ENCODE assay signal across 22 cellular contexts in genomic region chr9:133707761-133708122, GRCh38. TPM values are rescaled to one million over a fixed set of nuclear protein-coding genes. Genes with fewer than 3 reads are reported as not detected.
DNase-seq lines count a peak whose midpoint lies in the region; ATAC-seq and TF ChIP-seq lines count a peak whose summit lies in the region.
"Had no signal": no experiment of that assay in that cellular context is flagged by ENCODE, and none has a peak within 500 bp of the region (broad histone marks: within the 10 kb centered on the region; RNA-seq: fewer than 3 reads in every experiment).

No MANE protein-coding gene starts in this region.

- no peak overlapping the region for H2BK12ac ChIP-seq in neuronal stem cell (ENCODE audit: low read length)

- H3K27ac Mint-ChIP-seq in activated T-helper 2 cell treated with anti-CD3 and anti-CD28 coated beads, Interferon-gamma antibody, Interleukin-2, Interleukin-4, amounts not matched to agents 10 μg/mL and 5 μg/mL and 100 μg/mL, durations not matched to agents 14 hours and 24 hours and 36 hours: no peak overlapping the region
- H3K27ac Mint-ChIP-seq: type B pancreatic cell had no signal

- no peaks in the 10 kb centered on the region for H3K36me3 ChIP-seq in BE2C
- H3K36me3 ChIP-seq in H7 (replicated peaks; ENCODE audit: control insufficient read depth, insufficient read depth, low read length): no peaks in the 10 kb centered on the region
- no peaks in the 10 kb centered on the region for H3K36me3 ChIP-seq in heart left ventricle
- H3K36me3 ChIP-seq in neuronal stem cell (replicated peaks in 1 of 2; ENCODE audit: control insufficient read depth in 2 of 2, insufficient read depth in 2 of 2, low read length in 2 of 2): no peaks in the 10 kb centered on the region

- no peak for ATAC-seq in heart left ventricle
- ATAC-seq in GM21576 (IDR thresholded peaks at IDR 0.05; ENCODE audit: unreplicated experiment): no peak
- ATAC-seq: body of pancreas, foreskin keratinocyte had no signal

- no peak overlapping the region for H2BK120ac ChIP-seq in neuronal stem cell (ENCODE audit: low read depth, low read length)

- no peak overlapping the region for H4K8ac ChIP-seq in neuronal stem cell (ENCODE audit: low read depth, low read length)

- H3K4me1 Mint-ChIP-seq in activated T-helper 2 cell treated with anti-CD3 and anti-CD28 coated beads, Interferon-gamma antibody, Interleukin-2, Interleukin-4, amounts not matched to agents 10 μg/mL and 5 μg/mL and 100 μg/mL, durations not matched to agents 14 hours and 24 hours and 36 hours (ENCODE audit: low read depth): no peaks in the 10 kb centered on the region

- H3K27me3 ChIP-seq in BE2C (no peaks in the 10 kb centered on the region), H7 (ENCODE audit: control insufficient read depth, insufficient read depth, low read length) (no peaks in the 10 kb centered on the region), heart left ventricle (peaks cover 0 to 26% (median 10%) of the 10 kb centered on the region in 9 donors), neuronal stem cell (ENCODE audit: control insufficient read depth in 3 of 3, insufficient read depth in 3 of 3, low read depth in 1 of 3, low read length in 3 of 3) (no peaks in the 10 kb centered on the region)
- H3K27me3 ChIP-seq: body of pancreas, pancreas had no signal

- H3K27ac ChIP-seq in heart left ventricle (peak overlapping the region in 8 of 12 donors; percentile 0 to 61 (median 52)), neuronal stem cell (replicated peaks; ENCODE audit: low read length) (no peak overlapping the region)
- H3K27ac ChIP-seq: foreskin keratinocyte, KMS-11, pancreas had no signal

- 74 to 84% (median 80%) methylated on average over 10 of the region's 10 CpGs for WGBS in heart left ventricle, 4 donors
- WGBS in neuronal stem cell (ENCODE audit: extremely low coverage in 2 of 2, insufficient read length in 2 of 2, insufficient replicate concordance in 1 of 2), 2 donors: no CpG with 5 or more reads among the region's 10 CpGs

- H3K4ac ChIP-seq in neuronal stem cell (ENCODE audit: low read length): no peak overlapping the region

- peak overlapping the region; percentile 4 for H2AK5ac ChIP-seq in neuronal stem cell (ENCODE audit: low read depth, low read length)

- no peak overlapping the region for H3K9ac ChIP-seq in neuronal stem cell (ENCODE audit: low read depth, low read length, poor library complexity)
- H3K9ac ChIP-seq: KMS-11 had no signal

- H3K4me3 Mint-ChIP-seq in activated T-helper 2 cell treated with anti-CD3 and anti-CD28 coated beads, Interferon-gamma antibody, Interleukin-2, Interleukin-4, amounts not matched to agents 10 μg/mL and 5 μg/mL and 100 μg/mL, durations not matched to agents 14 hours and 24 hours and 36 hours (ENCODE audit: low read depth): no peak overlapping the region
- H3K4me3 Mint-ChIP-seq: CD8-positive, alpha-beta memory T cell; type B pancreatic cell had no signal

- no peak for TF ChIP-seq POLR2A in heart left ventricle (IDR thresholded peaks at IDR 0.05)

- no peaks in the 10 kb centered on the region for H3K36me3 Mint-ChIP-seq in activated T-helper 2 cell treated with anti-CD3 and anti-CD28 coated beads, Interferon-gamma antibody, Interleukin-2, Interleukin-4, amounts not matched to agents 10 μg/mL and 5 μg/mL and 100 μg/mL, durations not matched to agents 14 hours and 24 hours and 36 hours (ENCODE audit: low read depth)
- H3K36me3 Mint-ChIP-seq: CD8-positive, alpha-beta memory T cell; type B pancreatic cell had no signal

- H3K14ac ChIP-seq in neuronal stem cell (ENCODE audit: low read length): no peak overlapping the region

- H3K27me3 Mint-ChIP-seq in activated T-helper 2 cell treated with anti-CD3 and anti-CD28 coated beads, Interferon-gamma antibody, Interleukin-2, Interleukin-4, amounts not matched to agents 10 μg/mL and 5 μg/mL and 100 μg/mL, durations not matched to agents 14 hours and 24 hours and 36 hours (ENCODE audit: low read depth): peaks cover 3% of the 10 kb centered on the region
- H3K27me3 Mint-ChIP-seq: CD8-positive, alpha-beta memory T cell; type B pancreatic cell had no signal

- H3K4me1 ChIP-seq in BE2C (peaks cover 31% of the 10 kb centered on the region), heart left ventricle (peaks cover 0 to 32% (median 9%) of the 10 kb centered on the region in 12 donors), neuronal stem cell (ENCODE audit: control insufficient read depth in 2 of 2, insufficient read depth in 1 of 2, low read depth in 1 of 2, low read length in 2 of 2) (peaks cover 3 to 6% of the 10 kb centered on the region in 2 donors)
- H3K4me1 ChIP-seq: body of pancreas, foreskin keratinocyte, pancreas had no signal

- TF ChIP-seq CTCF in BE2C (IDR thresholded peaks at IDR 0.05; ENCODE audit: low read depth, low read length): no peak
- TF ChIP-seq CTCF in heart left ventricle (IDR thresholded peaks at IDR 0.05): no peak

- no peak overlapping the region for H2BK5ac ChIP-seq in neuronal stem cell (ENCODE audit: low read length)

- no peak overlapping the region for H2BK15ac ChIP-seq in neuronal stem cell (ENCODE audit: low read length)

- H3K18ac ChIP-seq in neuronal stem cell (ENCODE audit: low read length): no peak overlapping the region

- intact Hi-C loops in heart left ventricle (cut with DNase I): no loop called here
- intact Hi-C loops in activated T-helper 2 cell treated with anti-CD3 and anti-CD28 coated beads, Interferon-gamma antibody, Interleukin-2, Interleukin-4, amounts not matched to agents 10 μg/mL and 5 μg/mL and 100 μg/mL, durations not matched to agents 14 hours and 24 hours and 36 hours (cut with micrococcal nuclease): no loop called here

- H3K4me3 ChIP-seq in BE2C (ENCODE audit: low read depth, low read length) (no peak overlapping the region), H7 (ENCODE audit: insufficient read depth, low read depth, low read length) (no peak overlapping the region), heart left ventricle (no peak overlapping the region), neuronal stem cell (ENCODE audit: low read length in 2 of 2) (no peak overlapping the region)
- H3K4me3 ChIP-seq: body of pancreas, pancreas had no signal

- no peak overlapping the region for H3K4me2 ChIP-seq in neuronal stem cell (ENCODE audit: insufficient read depth, low read length, poor library complexity, severe bottlenecking)
- H3K4me2 ChIP-seq: KMS-11 had no signal

- H3K79me1 ChIP-seq in neuronal stem cell (ENCODE audit: low read depth, low read length): peaks cover 2% of the 10 kb centered on the region

- no peak overlapping the region for H2AFZ ChIP-seq in neuronal stem cell (ENCODE audit: low read length)

- H3K9me3 ChIP-seq in BE2C (no peaks in the 10 kb centered on the region), heart left ventricle (no peaks in the 10 kb centered on the region), neuronal stem cell (replicated peaks in 1 of 2; ENCODE audit: control insufficient read depth in 2 of 2, insufficient read depth in 1 of 2, low read depth in 1 of 2, low read length in 2 of 2) (no peaks in the 10 kb centered on the region)
- H3K9me3 ChIP-seq: body of pancreas, pancreas had no signal

- no peaks in the 10 kb centered on the region for H3K9me3 Mint-ChIP-seq in activated T-helper 2 cell treated with anti-CD3 and anti-CD28 coated beads, Interferon-gamma antibody, Interleukin-2, Interleukin-4, amounts not matched to agents 10 μg/mL and 5 μg/mL and 100 μg/mL, durations not matched to agents 14 hours and 24 hours and 36 hours
- H3K9me3 Mint-ChIP-seq: CD8-positive, alpha-beta memory T cell; type B pancreatic cell had no signal

- DNase-seq in BE2C: peak; percentile 14
- DNase-seq in H7: peak; percentile 48
- peak in 3 of 5 donors; percentile 4 to 37 (median 23) for DNase-seq in heart left ventricle
- no peak for DNase-seq in neuronal stem cell (ENCODE audit: low spot score)
- DNase-seq in activated T-helper 2 cell treated with anti-CD3 and anti-CD28 coated beads, Interferon-gamma antibody, Interleukin-2, Interleukin-4, amounts not matched to agents 10 μg/mL and 5 μg/mL and 100 μg/mL, durations not matched to agents 14 hours and 24 hours and 36 hours (ENCODE audit: low spot score): no peak
- no peak for DNase-seq in NCI-H187 (lab: John Stamatoyannopoulos, UW)
- DNase-seq: activated CD4-positive, alpha-beta T cell treated with anti-CD3 and anti-CD28 coated beads for 1 hour; activated CD8-positive, alpha-beta memory T cell treated with anti-CD3 and anti-CD28 coated beads for 24 hours; effector memory CD4-positive, alpha-beta T cell; foreskin keratinocyte; GF-D8; HCEC 1CT; islet precursor cell; mammary epithelial cell; NCI-H146; NCI-H748 treated with DMSO at 0.1 percent for 48 hours had no signal

- H4K91ac ChIP-seq in neuronal stem cell (ENCODE audit: low read depth, low read length, poor library complexity): no peak overlapping the region

- no peak overlapping the region for H3K23ac ChIP-seq in neuronal stem cell (ENCODE audit: low read depth, low read length, poor library complexity)

RNA-seq across cellular contexts. Expression of gene SARDH, which starts 30.4 kb away (rescaled TPM):
- polyA plus RNA-seq in BE2C (2012; ENCODE audit: insufficient read depth, insufficient read length, low read depth): 6.3 TPM
- total RNA-seq in H7 (2014; rRNA removed; shearing (Covaris generic)): 7.3 and 9.9 TPM in 2 replicates
- 1 to 10 TPM in 2 of 9 donors, under 1 TPM in 7; 0.23 to 1.7 (median 0.70) TPM for total RNA-seq in heart left ventricle
- under 1 TPM; 0.19 to 0.29 TPM for polyA plus RNA-seq in heart left ventricle
- polyA plus RNA-seq in neuronal stem cell (2013, experiment 1 of 2): 3.8 TPM
- polyA plus RNA-seq in neuronal stem cell (2013, experiment 2 of 2): 3.7 TPM
- total RNA-seq in activated T-helper 2 cell treated with anti-CD3 and anti-CD28 coated beads, Interferon-gamma antibody, Interleukin-2, Interleukin-4, amounts not matched to agents 10 μg/mL and 5 μg/mL and 100 μg/mL, durations not matched to agents 14 hours and 24 hours and 36 hours: 1.1 and 1.6 TPM in 2 replicates
- total RNA-seq: foreskin keratinocyte had no signal

Comparison
In these comparisons a context has a peak if more than half of its experiments do, and no peak if none do; other contexts are left out.
1. DNase-seq: peak in BE2C (single experiment), H7 (single experiment) and heart left ventricle (3 of 5); none in neuronal stem cell (single experiment), activated T-helper 2 cell treated with anti-CD3 and anti-CD28 coated beads, Interferon-gamma antibody, Interleukin-2, Interleukin-4, amounts not matched to agents 10 μg/mL and 5 μg/mL and 100 μg/mL, durations not matched to agents 14 hours and 24 hours and 36 hours (single experiment) and NCI-H187 (0 of 2).